19 cellular contexts compared by ENCODE assay signal in the genomic region with DNA sequence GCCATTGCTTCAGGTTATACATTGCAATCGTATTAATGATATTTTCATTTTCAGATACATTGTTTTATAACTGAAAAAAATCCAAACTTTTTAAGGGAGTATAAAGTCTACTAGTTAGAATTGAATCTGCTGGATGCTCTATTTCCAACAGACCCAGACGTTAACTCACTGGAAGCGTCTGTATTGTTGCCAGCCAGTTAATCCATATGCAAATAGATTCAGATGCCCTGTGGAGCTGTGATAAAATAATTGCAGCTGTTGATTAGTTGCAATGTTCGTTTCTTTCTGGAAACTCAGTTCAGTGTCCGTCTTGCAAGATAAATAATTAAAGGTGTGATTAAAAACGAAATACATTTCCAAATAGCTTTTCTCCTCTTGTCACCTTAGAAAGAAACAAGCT. TPM values are rescaled to one million over a fixed set of nuclear protein-coding genes. Genes with fewer than 3 reads are reported as not detected.
DNase-seq lines count a peak whose midpoint lies in the region; ATAC-seq and TF ChIP-seq lines count a peak whose summit lies in the region.
"Had no signal": no experiment of that assay in that cellular context is flagged by ENCODE, and none has a peak within 500 bp of the region (broad histone marks: within the 10 kb centered on the region; RNA-seq: fewer than 3 reads in every experiment).

No MANE protein-coding gene starts in this region.

- intact Hi-C loops in Caco-2 (cut with micrococcal nuclease; ENCODE audit: unreplicated experiment), result no loop called here
- intact Hi-C loops in PC-3 (cut with micrococcal nuclease), result loop anchor here (1.0 kb wide), 1 partner anchor 39 kb away; no protein-coding TSS in a partner anchor

- H3K27ac Mint-ChIP-seq in Caco-2 (ENCODE audit: unreplicated experiment), result no peak overlapping the region
- H3K27ac Mint-ChIP-seq in endodermal cell, result peak overlapping the region; percentile 71
- H3K27ac Mint-ChIP-seq in neural progenitor cell, result no peak overlapping the region
- H3K27ac Mint-ChIP-seq in activated naive CD8-positive, alpha-beta T cell treated with anti-CD3 and anti-CD28 coated beads, Interleukin-2, amount 50 U/mL, for 24 hours, result no peak overlapping the region
- H3K27ac Mint-ChIP-seq: activated naive CD4-positive, alpha-beta T cell treated with anti-CD3 and anti-CD28 coated beads, Interleukin-2, amount 50 U/mL, for 24 hours; naive thymus-derived CD4-positive, alpha-beta T cell; stimulated activated naive B cell treated with anti-CD40 and anti-IgM and Interleukin-4, amounts not matched to agents 10 μg/mL and 1 μg/mL and 100 μg/mL, for 72 hours had no signal

- 24 to 40% methylated on average over 5 to 6 of the region's 6 CpGs for WGBS in endodermal cell (ENCODE audit: insufficient coverage in 1 of 2, insufficient read length in 1 of 2), 2 experiments

- H2AFZ ChIP-seq in PC-3 (ENCODE audit: low read length), result no peak overlapping the region
- no peak overlapping the region for H2AFZ ChIP-seq in neural progenitor cell (replicated peaks)

- DNase-seq in Caco-2 (no peak), PC-3 (no peak), endodermal cell (peak; percentile 47), neural progenitor cell (ENCODE audit: low spot score) (peak; percentile 47), nucleus accumbens (lab: John Stamatoyannopoulos, UW) (no peak), NAMALWA (ENCODE audit: low spot score) (no peak)
- DNase-seq in activated naive CD8-positive, alpha-beta T cell treated with anti-CD3 and anti-CD28 coated beads, Interleukin-2, amount 50 U/mL, for 24 hours, result no peak
- DNase-seq: activated CD4-positive, alpha-beta T cell treated with anti-CD3 and anti-CD28 coated beads for 1 hour; DMS53; naive thymus-derived CD4-positive, alpha-beta T cell; NCI-H1930; NCI-H345; pancreas; stimulated activated naive B cell treated with anti-CD40 and anti-IgM and Interleukin-4, amounts not matched to agents 10 μg/mL and 1 μg/mL and 100 μg/mL, for 72 hours had no signal

- H3K9me3 ChIP-seq in Caco-2 (no peaks in the 10 kb centered on the region), PC-3 (ENCODE audit: low read length) (no peaks in the 10 kb centered on the region), endodermal cell (ENCODE audit: control insufficient read depth, low read length) (no peaks in the 10 kb centered on the region), neural progenitor cell (ENCODE audit: low read depth) (no peaks in the 10 kb centered on the region)
- H3K9me3 ChIP-seq: pancreas had no signal

- H3K79me2 ChIP-seq in PC-3 (ENCODE audit: low read length) (no peaks in the 10 kb centered on the region), neural progenitor cell (ENCODE audit: low read depth) (no peaks in the 10 kb centered on the region)

- peak overlapping the region; percentile 55 for H3K4me3 Mint-ChIP-seq in Caco-2 (ENCODE audit: unreplicated experiment)
- H3K4me3 Mint-ChIP-seq in endodermal cell, result no peak overlapping the region
- no peak overlapping the region for H3K4me3 Mint-ChIP-seq in neural progenitor cell
- H3K4me3 Mint-ChIP-seq in activated naive CD8-positive, alpha-beta T cell treated with anti-CD3 and anti-CD28 coated beads, Interleukin-2, amount 50 U/mL, for 24 hours, result no peak overlapping the region
- H3K4me3 Mint-ChIP-seq: activated naive CD4-positive, alpha-beta T cell treated with anti-CD3 and anti-CD28 coated beads, Interleukin-2, amount 50 U/mL, for 24 hours; naive thymus-derived CD4-positive, alpha-beta T cell; stimulated activated naive B cell treated with anti-CD40 and anti-IgM and Interleukin-4, amounts not matched to agents 10 μg/mL and 1 μg/mL and 100 μg/mL, for 72 hours had no signal

- H3K27me3 Mint-ChIP-seq in Caco-2 (ENCODE audit: insufficient read depth, unreplicated experiment), result no peaks in the 10 kb centered on the region
- no peaks in the 10 kb centered on the region for H3K27me3 Mint-ChIP-seq in endodermal cell (ENCODE audit: insufficient read depth)
- peaks cover 4% of the 10 kb centered on the region for H3K27me3 Mint-ChIP-seq in neural progenitor cell (ENCODE audit: insufficient read depth, low read depth)
- peaks cover 2% of the 10 kb centered on the region for H3K27me3 Mint-ChIP-seq in activated naive CD8-positive, alpha-beta T cell treated with anti-CD3 and anti-CD28 coated beads, Interleukin-2, amount 50 U/mL, for 24 hours
- H3K27me3 Mint-ChIP-seq: activated naive CD4-positive, alpha-beta T cell treated with anti-CD3 and anti-CD28 coated beads, Interleukin-2, amount 50 U/mL, for 24 hours; stimulated activated naive B cell treated with anti-CD40 and anti-IgM and Interleukin-4, amounts not matched to agents 10 μg/mL and 1 μg/mL and 100 μg/mL, for 72 hours had no signal

- peak overlapping the region; percentile 25 for H3K27ac ChIP-seq in PC-3 (ENCODE audit: low read length)
- no peak overlapping the region for H3K27ac ChIP-seq in endodermal cell (ENCODE audit: low read depth, low read length)
- no peak overlapping the region for H3K27ac ChIP-seq in neural progenitor cell

- H3K9ac ChIP-seq in PC-3 (ENCODE audit: low read length) (no peak overlapping the region), endodermal cell (ENCODE audit: extremely low read depth, low read length, poor library complexity, severe bottlenecking) (peak overlapping the region; percentile 37), neural progenitor cell (no peak overlapping the region)

- H4K20me1 ChIP-seq in PC-3 (ENCODE audit: low read length), result no peaks in the 10 kb centered on the region
- no peaks in the 10 kb centered on the region for H4K20me1 ChIP-seq in neural progenitor cell (ENCODE audit: low read depth)

- BruUV-seq in Caco-2 (replicated peaks; lab: Mats Ljungman, UMichigan) (no TSS peak), PC-3 (replicated peaks; lab: Mats Ljungman, UMichigan) (no TSS peak)

- H3K4me1 Mint-ChIP-seq in Caco-2 (ENCODE audit: low read depth, unreplicated experiment) (peaks cover 36% of the 10 kb centered on the region), endodermal cell (peaks cover 46% of the 10 kb centered on the region), neural progenitor cell (peaks cover 31% of the 10 kb centered on the region)
- peaks cover 5% of the 10 kb centered on the region for H3K4me1 Mint-ChIP-seq in activated naive CD8-positive, alpha-beta T cell treated with anti-CD3 and anti-CD28 coated beads, Interleukin-2, amount 50 U/mL, for 24 hours

- no peaks in the 10 kb centered on the region for H3K9me2 ChIP-seq in PC-3 (replicated peaks; ENCODE audit: low read length)

- no peaks in the 10 kb centered on the region for H3K27me3 ChIP-seq in Caco-2 (replicated peaks; ENCODE audit: control insufficient read depth, insufficient read depth, low read length)
- H3K27me3 ChIP-seq in PC-3 (ENCODE audit: low read length), result no peaks in the 10 kb centered on the region
- H3K27me3 ChIP-seq in endodermal cell (ENCODE audit: control insufficient read depth, insufficient read depth, low read length, poor library complexity, severe bottlenecking), result no peaks in the 10 kb centered on the region
- H3K27me3 ChIP-seq in neural progenitor cell, result no peaks in the 10 kb centered on the region
- H3K27me3 ChIP-seq: pancreas had no signal

- POLR2A ChIA-PET in Caco-2 (lab: Charles Lee) (no interaction called here), PC-3 (lab: Charles Lee; ENCODE audit: unreplicated experiment) (interaction anchor here (0.6 kb wide), 1 partner anchor 1240 kb away, joined by 8 read pairs; no protein-coding TSS in a partner anchor)

- H3K4me1 ChIP-seq in Caco-2 (peaks cover 56% of the 10 kb centered on the region), PC-3 (ENCODE audit: insufficient read depth, low read length) (peaks cover 41% of the 10 kb centered on the region), endodermal cell (ENCODE audit: control insufficient read depth, insufficient read depth, low read length) (peaks cover 36% of the 10 kb centered on the region), neural progenitor cell (peaks cover 19% of the 10 kb centered on the region)

- ATAC-seq in PC-3 (no peak), HG02852 (IDR thresholded peaks at IDR 0.05; ENCODE audit: unreplicated experiment) (no peak)
- ATAC-seq in activated naive CD8-positive, alpha-beta T cell treated with anti-CD3 and anti-CD28 coated beads, Interleukin-2, amount 50 U/mL, for 24 hours, result no peak
- ATAC-seq: GM12878; K562; naive thymus-derived CD4-positive, alpha-beta T cell; sciatic nerve; stimulated activated naive B cell treated with anti-CD40 and anti-IgM and Interleukin-4, amounts not matched to agents 10 μg/mL and 1 μg/mL and 100 μg/mL, for 72 hours had no signal

- peaks cover 10% of the 10 kb centered on the region for H3K36me3 Mint-ChIP-seq in Caco-2 (ENCODE audit: insufficient read depth, unreplicated experiment)
- peaks cover 3% of the 10 kb centered on the region for H3K36me3 Mint-ChIP-seq in endodermal cell (ENCODE audit: low read depth)
- no peaks in the 10 kb centered on the region for H3K36me3 Mint-ChIP-seq in neural progenitor cell
- no peaks in the 10 kb centered on the region for H3K36me3 Mint-ChIP-seq in activated naive CD8-positive, alpha-beta T cell treated with anti-CD3 and anti-CD28 coated beads, Interleukin-2, amount 50 U/mL, for 24 hours (ENCODE audit: low read depth)
- H3K36me3 Mint-ChIP-seq: activated naive CD4-positive, alpha-beta T cell treated with anti-CD3 and anti-CD28 coated beads, Interleukin-2, amount 50 U/mL, for 24 hours; stimulated activated naive B cell treated with anti-CD40 and anti-IgM and Interleukin-4, amounts not matched to agents 10 μg/mL and 1 μg/mL and 100 μg/mL, for 72 hours had no signal

- CTCF ChIA-PET in Caco-2 (lab: Charles Lee), result interaction anchor here (2.1 kb wide), 1 partner anchor 39 kb away, joined by 9 read pairs; no protein-coding TSS in a partner anchor
- CTCF ChIA-PET in PC-3 (lab: Charles Lee), result no interaction called here

- TF ChIP-seq CTCF in Caco-2 (IDR thresholded peaks at IDR 0.05; ENCODE audit: insufficient read depth in 1 of 2, low read depth in 1 of 2, low read length in 1 of 2, severe bottlenecking in 1 of 2, unreplicated experiment in 1 of 2) (no peak), PC-3 (conservative IDR thresholded peaks at IDR 0.05; ENCODE audit: low read depth, low read length) (no peak), endodermal cell (conservative IDR thresholded peaks at IDR 0.05) (no peak), neural progenitor cell (IDR thresholded peaks at IDR 0.05) (no peak)

- H3K9me3 Mint-ChIP-seq in Caco-2 (ENCODE audit: unreplicated experiment) (no peaks in the 10 kb centered on the region), endodermal cell (peaks cover 5% of the 10 kb centered on the region), neural progenitor cell (no peaks in the 10 kb centered on the region)
- no peaks in the 10 kb centered on the region for H3K9me3 Mint-ChIP-seq in activated naive CD8-positive, alpha-beta T cell treated with anti-CD3 and anti-CD28 coated beads, Interleukin-2, amount 50 U/mL, for 24 hours
- H3K9me3 Mint-ChIP-seq: activated naive CD4-positive, alpha-beta T cell treated with anti-CD3 and anti-CD28 coated beads, Interleukin-2, amount 50 U/mL, for 24 hours; naive thymus-derived CD4-positive, alpha-beta T cell; stimulated activated naive B cell treated with anti-CD40 and anti-IgM and Interleukin-4, amounts not matched to agents 10 μg/mL and 1 μg/mL and 100 μg/mL, for 72 hours had no signal

- H3K4me2 ChIP-seq in PC-3 (ENCODE audit: low read length) (peak overlapping the region; percentile 56), neural progenitor cell (peak overlapping the region; percentile 48)

- H3F3A ChIP-seq in PC-3 (ENCODE audit: low read length, unreplicated experiment) (peaks cover 4% of the 10 kb centered on the region), neural progenitor cell (ENCODE audit: low read depth) (peaks cover 48% of the 10 kb centered on the region)

- H3K36me3 ChIP-seq in Caco-2 (ENCODE audit: control insufficient read depth, insufficient read depth, low read length) (no peaks in the 10 kb centered on the region), PC-3 (ENCODE audit: low read depth, low read length) (no peaks in the 10 kb centered on the region), endodermal cell (ENCODE audit: control insufficient read depth, insufficient read depth, low read length) (no peaks in the 10 kb centered on the region), neural progenitor cell (no peaks in the 10 kb centered on the region)
- H3K36me3 ChIP-seq: pancreas had no signal

- no peak overlapping the region for H3K4me3 ChIP-seq in Caco-2 (ENCODE audit: low read depth, low read length)
- H3K4me3 ChIP-seq in PC-3 (ENCODE audit: low read length), result no peak overlapping the region
- H3K4me3 ChIP-seq in endodermal cell (ENCODE audit: low read length), result peak overlapping the region; percentile 52
- no peak overlapping the region for H3K4me3 ChIP-seq in neural progenitor cell
- H3K4me3 ChIP-seq: GM12878, K562, pancreas had no signal

RNA-seq across cellular contexts. Expression of gene GNA13, which starts 5.1 kb away (rescaled TPM):
- 38.0 and 39.1 TPM in 2 replicates for total RNA-seq in Caco-2 (2022)
- total RNA-seq in PC-3 (2014; rRNA removed), result 33.9 and 38.0 TPM in 2 replicates
- 10 to 100 TPM; 59.3 to 66.8 TPM for total RNA-seq in endodermal cell
- 59.5 TPM for polyA plus RNA-seq in endodermal cell (2013, experiment 1 of 2)
- polyA plus RNA-seq in endodermal cell (2013, experiment 2 of 2), result 61.0 TPM
- 51.7 and 73.8 TPM in 2 replicates for total RNA-seq in neural progenitor cell (ENCODE audit: low replicate concordance)

Comparison
In these comparisons a context has a peak if more than half of its experiments do, and no peak if none do; other contexts are left out.
1. DNase-seq: peak in endodermal cell (single experiment) and neural progenitor cell (single experiment); none in Caco-2 (0 of 2), PC-3 (single experiment), nucleus accumbens (0 of 56), activated naive CD8-positive, alpha-beta T cell treated with anti-CD3 and anti-CD28 coated beads, Interleukin-2, amount 50 U/mL, for 24 hours (single experiment) and NAMALWA (single experiment).